In the genomic region with DNA sequence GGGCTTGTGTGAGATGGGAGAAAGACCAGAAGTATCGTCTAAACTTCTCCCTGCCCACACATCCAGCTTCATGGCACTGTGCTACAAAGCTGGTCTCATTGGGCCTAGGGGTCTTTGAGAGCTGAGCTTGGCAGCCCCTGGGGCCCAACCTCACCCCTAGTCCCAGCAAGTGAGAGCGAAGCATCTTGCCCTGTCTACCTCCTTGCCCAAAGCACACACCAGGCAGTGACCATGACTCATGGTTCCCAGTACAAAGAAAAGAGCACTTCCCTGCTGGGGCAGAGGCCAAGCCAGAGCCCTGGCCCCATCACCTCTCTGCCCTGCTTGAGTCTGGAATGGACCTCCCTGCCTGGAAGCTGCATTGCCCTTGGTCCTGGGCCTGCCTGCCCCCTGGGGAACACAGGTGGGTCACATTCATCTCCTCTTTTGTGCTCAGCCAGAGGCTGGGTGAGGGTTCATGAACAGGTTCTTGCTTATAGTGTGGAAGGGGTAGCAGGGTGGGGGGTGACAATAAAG, we compare ENCODE assay signal across 7 cellular contexts. TPM values are rescaled to one million over a fixed set of nuclear protein-coding genes. Genes with fewer than 3 reads are reported as not detected.
DNase-seq lines count a peak whose midpoint lies in the region; ATAC-seq, FAIRE-seq and TF ChIP-seq lines count a peak whose summit lies in the region.

No MANE protein-coding gene starts in this region.

- H3K9me3 ChIP-seq in small intestine (ENCODE audit: control insufficient read depth, low read depth) = no peaks in the 10 kb centered on the region

- peaks cover 0 to 2% of the 10 kb centered on the region in 2 donors for H3K4me1 ChIP-seq in small intestine (ENCODE audit: control insufficient read depth in 2 of 2, insufficient read depth in 1 of 2, low read depth in 1 of 2, low read length in 1 of 2)

- FAIRE-seq in small intestine (lab: Jason Lieb, UNC) = no peak

- peak overlapping the region; percentile 97 to 99 for H3K27ac ChIP-seq in small intestine (ENCODE audit: low read depth in 1 of 2, low read length in 1 of 2)

- DNase-seq in HK-2 (ENCODE audit: unreplicated experiment) (peak; percentile 46), WTC11 (ENCODE audit: low spot score) (no peak), left ventricle myocardium superior (no peak), small intestine (peak; percentile 84), SK-N-DZ (ENCODE audit: low spot score) (no peak)

- peaks cover 64% of the 10 kb centered on the region for H3K4me1 Mint-ChIP-seq in WTC11

- no peaks in the 10 kb centered on the region for H3K36me3 Mint-ChIP-seq in WTC11

- H3K27me3 Mint-ChIP-seq in WTC11 (ENCODE audit: low read depth) = no peaks in the 10 kb centered on the region; the same call in 1 of the 2 replicates

- H3K27ac Mint-ChIP-seq in WTC11 = peak overlapping the region; percentile 61

- no peaks in the 10 kb centered on the region for H3K27me3 ChIP-seq in small intestine (ENCODE audit: control insufficient read depth in 2 of 2, insufficient read depth in 2 of 2, low read length in 2 of 2)

- peak overlapping the region in 1 of 2 donors; percentile 68 for H3K4me3 ChIP-seq in small intestine (ENCODE audit: low read depth in 1 of 2, low read length in 2 of 2)

- ATAC-seq in WTC11 = no peak
- ATAC-seq in left ventricle myocardium superior = peak; percentile 1
- ATAC-seq in HG03039 (IDR thresholded peaks at IDR 0.05; ENCODE audit: unreplicated experiment) = no peak
- ATAC-seq in GM21390 (IDR thresholded peaks at IDR 0.05; ENCODE audit: unreplicated experiment) = no peak

- POLR2A ChIA-PET in WTC11 (lab: Charles Lee) = interaction anchor here (0.5 to 2.5 kb wide), 7 partner anchors 10 to 84 kb away, joined by 3 to 9 read pairs (median 5); partner anchors contain the start of gene ARMC7

- intact Hi-C loops in left ventricle myocardium superior (cut with micrococcal nuclease) = no loop called here

- H3K4me3 Mint-ChIP-seq in WTC11 = peak overlapping the region; percentile 86

- no peaks in the 10 kb centered on the region for H3K36me3 ChIP-seq in small intestine (ENCODE audit: control insufficient read depth in 2 of 2, insufficient read depth in 2 of 2, low read length in 2 of 2)

- 61 to 77% (median 69%) methylated on average over 2 of the region's 2 CpGs for WGBS in small intestine, 3 donors

- TF ChIP-seq CTCF in WTC11 (IDR thresholded peaks at IDR 0.05) = no peak

- CTCF ChIA-PET in WTC11 (lab: Charles Lee) = interaction anchor here (0.5 to 3.1 kb wide), 15 partner anchors 12 to 219 kb away, joined by 3 to 32 read pairs (median 9); partner anchors contain the start of genes MIF4GD, MRPL58 and NT5C

- no peaks in the 10 kb centered on the region for H3K9me3 Mint-ChIP-seq in WTC11

TF ChIP-seq in WTC11, 78 proteins besides CTCF, POLR2A, EP300 and RAD21:
- TF ChIP-seq MYBL2 (CRISPR knock-in tag; IDR thresholded peaks at IDR 0.05) = no peak
- TF ChIP-seq, protein P1, sequence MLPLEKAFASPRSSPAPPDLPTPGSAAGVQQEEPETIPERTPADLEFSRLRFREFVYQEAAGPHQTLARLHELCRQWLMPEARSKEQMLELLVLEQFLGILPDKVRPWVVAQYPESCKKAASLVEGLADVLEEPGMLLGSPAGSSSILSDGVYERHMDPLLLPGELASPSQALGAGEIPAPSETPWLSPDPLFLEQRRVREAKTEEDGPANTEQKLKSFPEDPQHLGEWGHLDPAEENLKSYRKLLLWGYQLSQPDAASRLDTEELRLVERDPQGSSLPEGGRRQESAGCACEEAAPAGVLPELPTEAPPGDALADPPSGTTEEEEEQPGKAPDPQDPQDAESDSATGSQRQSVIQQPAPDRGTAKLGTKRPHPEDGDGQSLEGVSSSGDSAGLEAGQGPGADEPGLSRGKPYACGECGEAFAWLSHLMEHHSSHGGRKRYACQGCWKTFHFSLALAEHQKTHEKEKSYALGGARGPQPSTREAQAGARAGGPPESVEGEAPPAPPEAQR (CRISPR knock-in tag; IDR thresholded peaks at IDR 0.05) = no peak
- TF ChIP-seq, protein P2, sequence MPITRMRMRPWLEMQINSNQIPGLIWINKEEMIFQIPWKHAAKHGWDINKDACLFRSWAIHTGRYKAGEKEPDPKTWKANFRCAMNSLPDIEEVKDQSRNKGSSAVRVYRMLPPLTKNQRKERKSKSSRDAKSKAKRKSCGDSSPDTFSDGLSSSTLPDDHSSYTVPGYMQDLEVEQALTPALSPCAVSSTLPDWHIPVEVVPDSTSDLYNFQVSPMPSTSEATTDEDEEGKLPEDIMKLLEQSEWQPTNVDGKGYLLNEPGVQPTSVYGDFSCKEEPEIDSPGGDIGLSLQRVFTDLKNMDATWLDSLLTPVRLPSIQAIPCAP (CRISPR knock-in tag; IDR thresholded peaks at IDR 0.05) = no peak
- no peak for TF ChIP-seq ZNF121 (CRISPR knock-in tag; IDR thresholded peaks at IDR 0.05)
- TF ChIP-seq ZNF317 (CRISPR knock-in tag; IDR thresholded peaks at IDR 0.05; ENCODE audit: borderline replicate concordance, low read depth) = no peak
- no peak for TF ChIP-seq OVOL2 (CRISPR knock-in tag; IDR thresholded peaks at IDR 0.05; ENCODE audit: borderline replicate concordance)
- TF ChIP-seq, protein P3, sequence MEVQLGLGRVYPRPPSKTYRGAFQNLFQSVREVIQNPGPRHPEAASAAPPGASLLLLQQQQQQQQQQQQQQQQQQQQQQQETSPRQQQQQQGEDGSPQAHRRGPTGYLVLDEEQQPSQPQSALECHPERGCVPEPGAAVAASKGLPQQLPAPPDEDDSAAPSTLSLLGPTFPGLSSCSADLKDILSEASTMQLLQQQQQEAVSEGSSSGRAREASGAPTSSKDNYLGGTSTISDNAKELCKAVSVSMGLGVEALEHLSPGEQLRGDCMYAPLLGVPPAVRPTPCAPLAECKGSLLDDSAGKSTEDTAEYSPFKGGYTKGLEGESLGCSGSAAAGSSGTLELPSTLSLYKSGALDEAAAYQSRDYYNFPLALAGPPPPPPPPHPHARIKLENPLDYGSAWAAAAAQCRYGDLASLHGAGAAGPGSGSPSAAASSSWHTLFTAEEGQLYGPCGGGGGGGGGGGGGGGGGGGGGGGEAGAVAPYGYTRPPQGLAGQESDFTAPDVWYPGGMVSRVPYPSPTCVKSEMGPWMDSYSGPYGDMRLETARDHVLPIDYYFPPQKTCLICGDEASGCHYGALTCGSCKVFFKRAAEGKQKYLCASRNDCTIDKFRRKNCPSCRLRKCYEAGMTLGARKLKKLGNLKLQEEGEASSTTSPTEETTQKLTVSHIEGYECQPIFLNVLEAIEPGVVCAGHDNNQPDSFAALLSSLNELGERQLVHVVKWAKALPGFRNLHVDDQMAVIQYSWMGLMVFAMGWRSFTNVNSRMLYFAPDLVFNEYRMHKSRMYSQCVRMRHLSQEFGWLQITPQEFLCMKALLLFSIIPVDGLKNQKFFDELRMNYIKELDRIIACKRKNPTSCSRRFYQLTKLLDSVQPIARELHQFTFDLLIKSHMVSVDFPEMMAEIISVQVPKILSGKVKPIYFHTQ (CRISPR knock-in tag; IDR thresholded peaks at IDR 0.05) = no peak

RNA-seq across cellular contexts. Expression of gene SLC16A5, which starts 1.2 kb away (rescaled TPM):
- total RNA-seq in WTC11 (2021) = 32.4 to 33.5 TPM (median 33.1 TPM) in 3 replicates
- 7.2 TPM for total RNA-seq in left ventricle myocardium superior
- 10 to 100 TPM; 23.5 to 35.4 (median 32.2) TPM for polyA plus RNA-seq in small intestine
- not detected in 2 replicates for polyA plus RNA-seq in SK-N-DZ (2014; cell fraction: cytosol; rRNA removed)
- polyA plus RNA-seq in SK-N-DZ (2014; cell fraction: nucleus; rRNA removed) = 0.72 and 3.3 TPM in 2 replicates

RNA-seq across cellular contexts. Expression of gene ARMC7, which starts 20.8 kb away (rescaled TPM):
- total RNA-seq in WTC11 (2021) = 13.2 to 15.9 TPM (median 14.8 TPM) in 3 replicates
- total RNA-seq in left ventricle myocardium superior = 6.0 TPM
- polyA plus RNA-seq in small intestine = 10 to 100 TPM; 14.2 to 24.8 (median 23.2) TPM
- polyA plus RNA-seq in SK-N-DZ (2014; cell fraction: cytosol; rRNA removed) = 4.0 and 7.4 TPM in 2 replicates
- polyA plus RNA-seq in SK-N-DZ (2014; cell fraction: nucleus; rRNA removed) = 2.3 and 3.0 TPM in 2 replicates

RNA-seq across cellular contexts. Expression of gene KCTD2, which starts 41.9 kb away (rescaled TPM):
- total RNA-seq in WTC11 (2021) = 31.3 to 34.0 TPM (median 32.8 TPM) in 3 replicates
- total RNA-seq in left ventricle myocardium superior = 24.1 TPM
- 10 to 100 TPM; 12.3 to 18.0 (median 13.8) TPM for polyA plus RNA-seq in small intestine
- polyA plus RNA-seq in SK-N-DZ (2014; cell fraction: cytosol; rRNA removed) = 27.4 and 27.6 TPM in 2 replicates
- polyA plus RNA-seq in SK-N-DZ (2014; cell fraction: nucleus; rRNA removed) = 21.8 and 22.6 TPM in 2 replicates

RNA-seq across cellular contexts. Expression of gene ATP5PD, which starts 42.2 kb away (rescaled TPM):
- total RNA-seq in WTC11 (2021) (383 to 427 TPM (median 419 TPM) in 3 replicates), left ventricle myocardium superior (937 TPM)
- 100 to 1,000 TPM; 494 to 919 (median 724) TPM for polyA plus RNA-seq in small intestine
- polyA plus RNA-seq in SK-N-DZ (2014; cell fraction: cytosol; rRNA removed) = 372 and 412 TPM in 2 replicates
- 318 and 350 TPM in 2 replicates for polyA plus RNA-seq in SK-N-DZ (2014; cell fraction: nucleus; rRNA removed)

RNA-seq across cellular contexts. Expression of gene NT5C, which starts 42.6 kb away (rescaled TPM):
- total RNA-seq in WTC11 (2021) = 91.0 to 102 TPM (median 96.9 TPM) in 3 replicates
- 25.5 TPM for total RNA-seq in left ventricle myocardium superior
- polyA plus RNA-seq in small intestine = 100 to 1,000 TPM in 2 of 3 donors, 10 to 100 TPM in 1; 91.2 to 169 (median 130) TPM
- polyA plus RNA-seq in SK-N-DZ (2014; cell fraction: cytosol; rRNA removed) = 134 and 151 TPM in 2 replicates
- polyA plus RNA-seq in SK-N-DZ (2014; cell fraction: nucleus; rRNA removed) = 591 and 629 TPM in 2 replicates

Comparison
In these comparisons a context has a peak if more than half of its experiments do, and no peak if none do; other contexts are left out.
1. DNase-seq: peak in HK-2 (single experiment) and small intestine (single experiment); none in WTC11 (single experiment), left ventricle myocardium superior (single experiment) and SK-N-DZ (single experiment).